In genomic region chr14:49623387-49623786, GRCh38 we compare ENCODE assay signal across 2 cellular contexts.
A peak's percentile ranks its signal among the peaks of the same experiment; 100 is the strongest.
TF ChIP-seq lines count a peak whose summit lies in the region.

No MANE protein-coding gene starts in this region.

TF ChIP-seq in HEK293, 187 proteins besides CTCF, POLR2A, EP300 and RAD21:
- TF ChIP-seq ZNF585B (tag by site-specific recombination; IDR thresholded peaks at IDR 0.05) = no peak
- TF ChIP-seq, protein P1, sequence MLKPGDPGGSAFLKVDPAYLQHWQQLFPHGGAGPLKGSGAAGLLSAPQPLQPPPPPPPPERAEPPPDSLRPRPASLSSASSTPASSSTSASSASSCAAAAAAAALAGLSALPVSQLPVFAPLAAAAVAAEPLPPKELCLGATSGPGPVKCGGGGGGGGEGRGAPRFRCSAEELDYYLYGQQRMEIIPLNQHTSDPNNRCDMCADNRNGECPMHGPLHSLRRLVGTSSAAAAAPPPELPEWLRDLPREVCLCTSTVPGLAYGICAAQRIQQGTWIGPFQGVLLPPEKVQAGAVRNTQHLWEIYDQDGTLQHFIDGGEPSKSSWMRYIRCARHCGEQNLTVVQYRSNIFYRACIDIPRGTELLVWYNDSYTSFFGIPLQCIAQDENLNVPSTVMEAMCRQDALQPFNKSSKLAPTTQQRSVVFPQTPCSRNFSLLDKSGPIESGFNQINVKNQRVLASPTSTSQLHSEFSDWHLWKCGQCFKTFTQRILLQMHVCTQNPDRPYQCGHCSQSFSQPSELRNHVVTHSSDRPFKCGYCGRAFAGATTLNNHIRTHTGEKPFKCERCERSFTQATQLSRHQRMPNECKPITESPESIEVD (tag by site-specific recombination; IDR thresholded peaks at IDR 0.05) = peak; percentile 55

TF ChIP-seq in HepG2, 621 proteins besides CTCF, POLR2A, EP300 and RAD21:
- TF ChIP-seq CREB1 (IDR thresholded peaks at IDR 0.05) = no peak
- TF ChIP-seq CREB1 (CRISPR knock-in tag; IDR thresholded peaks at IDR 0.05) = no peak
- TF ChIP-seq MAFK (conservative IDR thresholded peaks at IDR 0.05 in 1 of 2, IDR thresholded peaks at IDR 0.05 in 1 of 2; ENCODE audit: low read length in 2 of 2) = peak; percentile 59 to 85
- TF ChIP-seq MAFF (IDR thresholded peaks at IDR 0.05; ENCODE audit: low read depth, low read length) = peak; percentile 78; the same call in 1 of the 2 replicates
- TF ChIP-seq MEF2D (CRISPR knock-in tag; IDR thresholded peaks at IDR 0.05) = no peak
- TF ChIP-seq, protein P2, sequence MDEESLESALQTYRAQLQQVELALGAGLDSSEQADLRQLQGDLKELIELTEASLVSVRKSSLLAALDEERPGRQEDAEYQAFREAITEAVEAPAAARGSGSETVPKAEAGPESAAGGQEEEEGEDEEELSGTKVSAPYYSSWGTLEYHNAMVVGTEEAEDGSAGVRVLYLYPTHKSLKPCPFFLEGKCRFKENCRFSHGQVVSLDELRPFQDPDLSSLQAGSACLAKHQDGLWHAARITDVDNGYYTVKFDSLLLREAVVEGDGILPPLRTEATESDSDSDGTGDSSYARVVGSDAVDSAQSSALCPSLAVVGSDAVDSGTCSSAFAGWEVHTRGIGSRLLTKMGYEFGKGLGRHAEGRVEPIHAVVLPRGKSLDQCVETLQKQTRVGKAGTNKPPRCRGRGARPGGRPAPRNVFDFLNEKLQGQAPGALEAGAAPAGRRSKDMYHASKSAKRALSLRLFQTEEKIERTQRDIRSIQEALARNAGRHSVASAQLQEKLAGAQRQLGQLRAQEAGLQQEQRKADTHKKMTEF (CRISPR knock-in tag; IDR thresholded peaks at IDR 0.05) = no peak
- no peak for TF ChIP-seq ZNF770 (CRISPR knock-in tag; IDR thresholded peaks at IDR 0.05)
